ENCODE assay signal across 1 cellular context in genomic region chr12:2812290-2813213, GRCh38.
TF ChIP-seq lines count a peak whose summit lies in the region.

TSS of gene ITFG2 (plus strand) at chr12:2812668. CDS start at chr12:2812761, 93 bp downstream.

TF ChIP-seq in HepG2, 621 proteins besides CTCF, POLR2A, EP300 and RAD21 (continued from another document and continues in another):
- TF ChIP-seq, protein P1, sequence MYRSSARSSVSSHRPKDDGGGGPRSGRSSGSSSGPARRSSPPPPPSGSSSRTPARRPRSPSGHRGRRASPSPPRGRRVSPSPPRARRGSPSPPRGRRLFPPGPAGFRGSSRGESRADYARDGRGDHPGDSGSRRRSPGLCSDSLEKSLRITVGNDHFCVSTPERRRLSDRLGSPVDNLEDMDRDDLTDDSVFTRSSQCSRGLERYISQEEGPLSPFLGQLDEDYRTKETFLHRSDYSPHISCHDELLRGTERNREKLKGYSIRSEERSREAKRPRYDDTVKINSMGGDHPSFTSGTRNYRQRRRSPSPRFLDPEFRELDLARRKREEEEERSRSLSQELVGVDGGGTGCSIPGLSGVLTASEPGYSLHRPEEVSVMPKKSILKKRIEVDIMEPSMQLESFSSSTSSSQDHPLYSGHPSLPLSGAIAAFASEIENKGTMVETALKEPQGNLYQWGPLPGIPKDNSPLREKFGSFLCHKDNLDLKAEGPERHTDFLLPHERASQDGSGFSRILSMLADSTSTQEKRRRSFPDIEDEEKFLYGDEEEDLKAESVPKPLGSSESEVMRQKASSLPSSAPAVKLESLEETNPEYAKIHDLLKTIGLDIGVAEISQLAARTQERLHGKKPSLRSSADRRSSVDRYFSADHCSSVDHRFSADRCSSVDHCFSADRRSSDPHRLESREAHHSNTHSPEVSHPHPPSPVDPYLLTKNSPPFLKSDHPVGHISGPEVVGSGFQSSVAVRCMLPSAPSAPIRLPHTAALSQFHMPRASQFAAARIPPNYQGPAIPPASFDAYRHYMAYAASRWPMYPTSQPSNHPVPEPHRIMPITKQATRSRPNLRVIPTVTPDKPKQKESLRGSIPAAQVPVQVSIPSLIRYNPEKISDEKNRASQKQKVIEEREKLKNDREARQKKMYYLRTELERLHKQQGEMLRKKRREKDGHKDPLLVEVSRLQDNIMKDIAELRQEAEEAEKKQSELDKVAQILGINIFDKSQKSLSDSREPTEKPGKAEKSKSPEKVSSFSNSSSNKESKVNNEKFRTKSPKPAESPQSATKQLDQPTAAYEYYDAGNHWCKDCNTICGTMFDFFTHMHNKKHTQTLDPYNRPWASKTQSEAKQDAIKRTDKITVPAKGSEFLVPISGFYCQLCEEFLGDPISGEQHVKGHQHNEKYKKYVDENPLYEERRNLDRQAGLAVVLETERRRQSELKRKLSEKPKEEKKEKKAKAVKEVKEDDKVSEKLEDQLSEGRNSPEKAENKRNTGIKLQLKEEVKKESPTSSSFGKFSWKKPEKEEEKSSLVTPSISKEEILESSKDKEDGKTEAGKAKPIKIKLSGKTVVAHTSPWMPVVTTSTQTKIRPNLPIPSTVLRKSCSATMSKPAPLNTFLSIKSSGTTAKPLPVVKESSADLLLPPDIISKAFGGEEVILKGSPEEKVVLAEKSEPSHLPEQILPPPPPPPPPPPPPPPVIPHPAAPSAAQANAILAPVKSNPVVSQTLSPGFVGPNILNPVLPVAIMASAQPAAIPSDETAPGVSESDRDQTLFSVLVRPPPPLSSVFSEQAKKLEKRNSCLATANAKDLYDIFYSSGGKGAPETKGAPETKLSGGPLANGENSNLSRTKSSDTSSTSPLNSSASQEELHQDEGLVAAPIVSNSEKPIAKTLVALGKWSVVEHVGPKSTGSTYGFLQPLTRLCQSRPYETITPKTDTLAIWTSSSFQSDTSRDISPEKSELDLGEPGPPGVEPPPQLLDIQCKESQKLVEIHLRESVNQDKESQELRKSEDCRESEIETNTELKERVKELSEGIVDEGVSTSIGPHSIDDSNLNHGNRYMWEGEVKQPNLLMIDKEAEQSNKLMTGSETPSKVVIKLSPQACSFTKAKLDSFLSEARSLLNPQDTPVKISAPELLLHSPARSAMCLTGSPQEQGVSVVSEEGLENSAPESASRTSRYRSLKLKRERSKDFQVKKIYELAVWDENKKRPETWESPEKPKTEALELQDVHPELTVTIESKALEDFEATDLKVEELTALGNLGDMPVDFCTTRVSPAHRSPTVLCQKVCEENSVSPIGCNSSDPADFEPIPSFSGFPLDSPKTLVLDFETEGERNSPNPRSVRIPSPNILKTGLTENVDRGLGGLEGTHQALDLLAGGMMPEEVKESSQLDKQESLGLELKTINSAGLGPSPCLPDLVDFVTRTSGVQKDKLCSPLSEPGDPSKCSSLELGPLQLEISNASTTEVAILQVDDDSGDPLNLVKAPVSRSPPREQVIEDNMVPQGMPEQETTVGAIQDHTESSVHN (CRISPR knock-in tag; IDR thresholded peaks at IDR 0.05), result peak; percentile 80; the same call in 1 of the 2 replicates
- TF ChIP-seq NFYC (CRISPR knock-in tag; IDR thresholded peaks at IDR 0.05) (peak; percentile 90), TOE1 (CRISPR knock-in tag; IDR thresholded peaks at IDR 0.05) (no peak), MED1 (CRISPR knock-in tag; IDR thresholded peaks at IDR 0.05) (peak; percentile 83), SALL2 (CRISPR knock-in tag; IDR thresholded peaks at IDR 0.05) (peak; percentile 96), CEBPG (CRISPR knock-in tag; IDR thresholded peaks at IDR 0.05) (peak; percentile 35), ZNF564 (CRISPR knock-in tag; IDR thresholded peaks at IDR 0.05) (no peak), CENPX (CRISPR knock-in tag; IDR thresholded peaks at IDR 0.05) (no peak), TCF12 (IDR thresholded peaks at IDR 0.05) (no peak), TCF12 (CRISPR knock-in tag; IDR thresholded peaks at IDR 0.05) (no peak; the same call in 1 of the 2 replicates), TEAD3 (CRISPR knock-in tag; optimal IDR thresholded peaks at IDR 0.05; ENCODE audit: borderline replicate concordance) (no peak), EZH2 (conservative IDR thresholded peaks at IDR 0.05; ENCODE audit: low read depth, low read length) (no peak), ZNF616 (CRISPR knock-in tag; IDR thresholded peaks at IDR 0.05; ENCODE audit: low read depth) (peak; percentile 76; the same call in 1 of the 2 replicates), SNRNP70 (IDR thresholded peaks at IDR 0.05; ENCODE audit: low read depth, low read length) (no peak), ADNP (CRISPR knock-in tag; IDR thresholded peaks at IDR 0.05) (no peak), NR1H2 (CRISPR knock-in tag; IDR thresholded peaks at IDR 0.05; ENCODE audit: borderline replicate concordance, low read depth) (no peak), KLF15 (CRISPR knock-in tag; IDR thresholded peaks at IDR 0.05; ENCODE audit: borderline replicate concordance) (0 out of 2 replicates have a peak, but pooled peaks have one; percentile 37), NFKB2 (CRISPR knock-in tag; IDR thresholded peaks at IDR 0.05; ENCODE audit: borderline replicate concordance) (peak; percentile 95; the same call in 1 of the 2 replicates), ZNF337 (CRISPR knock-in tag; IDR thresholded peaks at IDR 0.05; ENCODE audit: borderline replicate concordance, low read depth) (peak; percentile 61; the same call in 1 of the 2 replicates), POGZ (CRISPR knock-in tag; IDR thresholded peaks at IDR 0.05) (peak; percentile 79), ZNF850 (CRISPR knock-in tag; conservative IDR thresholded peaks at IDR 0.05) (no peak), GMEB2 (CRISPR knock-in tag; IDR thresholded peaks at IDR 0.05; ENCODE audit: low read depth) (peak; percentile 86), PAXIP1 (CRISPR knock-in tag; conservative IDR thresholded peaks at IDR 0.05) (peak; percentile 50; the same call in 1 of the 2 replicates), IKZF1 (IDR thresholded peaks at IDR 0.05) (no peak)
- TF ChIP-seq, protein P2, sequence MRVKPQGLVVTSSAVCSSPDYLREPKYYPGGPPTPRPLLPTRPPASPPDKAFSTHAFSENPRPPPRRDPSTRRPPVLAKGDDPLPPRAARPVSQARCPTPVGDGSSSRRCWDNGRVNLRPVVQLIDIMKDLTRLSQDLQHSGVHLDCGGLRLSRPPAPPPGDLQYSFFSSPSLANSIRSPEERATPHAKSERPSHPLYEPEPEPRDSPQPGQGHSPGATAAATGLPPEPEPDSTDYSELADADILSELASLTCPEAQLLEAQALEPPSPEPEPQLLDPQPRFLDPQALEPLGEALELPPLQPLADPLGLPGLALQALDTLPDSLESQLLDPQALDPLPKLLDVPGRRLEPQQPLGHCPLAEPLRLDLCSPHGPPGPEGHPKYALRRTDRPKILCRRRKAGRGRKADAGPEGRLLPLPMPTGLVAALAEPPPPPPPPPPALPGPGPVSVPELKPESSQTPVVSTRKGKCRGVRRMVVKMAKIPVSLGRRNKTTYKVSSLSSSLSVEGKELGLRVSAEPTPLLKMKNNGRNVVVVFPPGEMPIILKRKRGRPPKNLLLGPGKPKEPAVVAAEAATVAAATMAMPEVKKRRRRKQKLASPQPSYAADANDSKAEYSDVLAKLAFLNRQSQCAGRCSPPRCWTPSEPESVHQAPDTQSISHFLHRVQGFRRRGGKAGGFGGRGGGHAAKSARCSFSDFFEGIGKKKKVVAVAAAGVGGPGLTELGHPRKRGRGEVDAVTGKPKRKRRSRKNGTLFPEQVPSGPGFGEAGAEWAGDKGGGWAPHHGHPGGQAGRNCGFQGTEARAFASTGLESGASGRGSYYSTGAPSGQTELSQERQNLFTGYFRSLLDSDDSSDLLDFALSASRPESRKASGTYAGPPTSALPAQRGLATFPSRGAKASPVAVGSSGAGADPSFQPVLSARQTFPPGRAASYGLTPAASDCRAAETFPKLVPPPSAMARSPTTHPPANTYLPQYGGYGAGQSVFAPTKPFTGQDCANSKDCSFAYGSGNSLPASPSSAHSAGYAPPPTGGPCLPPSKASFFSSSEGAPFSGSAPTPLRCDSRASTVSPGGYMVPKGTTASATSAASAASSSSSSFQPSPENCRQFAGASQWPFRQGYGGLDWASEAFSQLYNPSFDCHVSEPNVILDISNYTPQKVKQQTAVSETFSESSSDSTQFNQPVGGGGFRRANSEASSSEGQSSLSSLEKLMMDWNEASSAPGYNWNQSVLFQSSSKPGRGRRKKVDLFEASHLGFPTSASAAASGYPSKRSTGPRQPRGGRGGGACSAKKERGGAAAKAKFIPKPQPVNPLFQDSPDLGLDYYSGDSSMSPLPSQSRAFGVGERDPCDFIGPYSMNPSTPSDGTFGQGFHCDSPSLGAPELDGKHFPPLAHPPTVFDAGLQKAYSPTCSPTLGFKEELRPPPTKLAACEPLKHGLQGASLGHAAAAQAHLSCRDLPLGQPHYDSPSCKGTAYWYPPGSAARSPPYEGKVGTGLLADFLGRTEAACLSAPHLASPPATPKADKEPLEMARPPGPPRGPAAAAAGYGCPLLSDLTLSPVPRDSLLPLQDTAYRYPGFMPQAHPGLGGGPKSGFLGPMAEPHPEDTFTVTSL (CRISPR knock-in tag; IDR thresholded peaks at IDR 0.05; ENCODE audit: borderline replicate concordance), result no peak; the same call in 1 of the 2 replicates
- TF ChIP-seq, protein P3, sequence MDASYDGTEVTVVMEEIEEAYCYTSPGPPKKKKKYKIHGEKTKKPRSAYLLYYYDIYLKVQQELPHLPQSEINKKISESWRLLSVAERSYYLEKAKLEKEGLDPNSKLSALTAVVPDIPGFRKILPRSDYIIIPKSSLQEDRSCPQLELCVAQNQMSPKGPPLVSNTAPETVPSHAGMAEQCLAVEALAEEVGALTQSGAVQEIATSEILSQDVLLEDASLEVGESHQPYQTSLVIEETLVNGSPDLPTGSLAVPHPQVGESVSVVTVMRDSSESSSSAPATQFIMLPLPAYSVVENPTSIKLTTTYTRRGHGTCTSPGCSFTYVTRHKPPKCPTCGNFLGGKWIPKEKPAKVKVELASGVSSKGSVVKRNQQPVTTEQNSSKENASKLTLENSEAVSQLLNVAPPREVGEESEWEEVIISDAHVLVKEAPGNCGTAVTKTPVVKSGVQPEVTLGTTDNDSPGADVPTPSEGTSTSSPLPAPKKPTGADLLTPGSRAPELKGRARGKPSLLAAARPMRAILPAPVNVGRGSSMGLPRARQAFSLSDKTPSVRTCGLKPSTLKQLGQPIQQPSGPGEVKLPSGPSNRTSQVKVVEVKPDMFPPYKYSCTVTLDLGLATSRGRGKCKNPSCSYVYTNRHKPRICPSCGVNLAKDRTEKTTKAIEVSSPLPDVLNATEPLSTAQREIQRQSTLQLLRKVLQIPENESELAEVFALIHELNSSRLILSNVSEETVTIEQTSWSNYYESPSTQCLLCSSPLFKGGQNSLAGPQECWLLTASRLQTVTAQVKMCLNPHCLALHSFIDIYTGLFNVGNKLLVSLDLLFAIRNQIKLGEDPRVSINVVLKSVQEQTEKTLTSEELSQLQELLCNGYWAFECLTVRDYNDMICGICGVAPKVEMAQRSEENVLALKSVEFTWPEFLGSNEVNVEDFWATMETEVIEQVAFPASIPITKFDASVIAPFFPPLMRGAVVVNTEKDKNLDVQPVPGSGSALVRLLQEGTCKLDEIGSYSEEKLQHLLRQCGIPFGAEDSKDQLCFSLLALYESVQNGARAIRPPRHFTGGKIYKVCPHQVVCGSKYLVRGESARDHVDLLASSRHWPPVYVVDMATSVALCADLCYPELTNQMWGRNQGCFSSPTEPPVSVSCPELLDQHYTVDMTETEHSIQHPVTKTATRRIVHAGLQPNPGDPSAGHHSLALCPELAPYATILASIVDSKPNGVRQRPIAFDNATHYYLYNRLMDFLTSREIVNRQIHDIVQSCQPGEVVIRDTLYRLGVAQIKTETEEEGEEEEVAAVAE (CRISPR knock-in tag; IDR thresholded peaks at IDR 0.05; ENCODE audit: borderline replicate concordance), result peak; percentile 82; the same call in 1 of the 2 replicates
- TF ChIP-seq, protein P4, sequence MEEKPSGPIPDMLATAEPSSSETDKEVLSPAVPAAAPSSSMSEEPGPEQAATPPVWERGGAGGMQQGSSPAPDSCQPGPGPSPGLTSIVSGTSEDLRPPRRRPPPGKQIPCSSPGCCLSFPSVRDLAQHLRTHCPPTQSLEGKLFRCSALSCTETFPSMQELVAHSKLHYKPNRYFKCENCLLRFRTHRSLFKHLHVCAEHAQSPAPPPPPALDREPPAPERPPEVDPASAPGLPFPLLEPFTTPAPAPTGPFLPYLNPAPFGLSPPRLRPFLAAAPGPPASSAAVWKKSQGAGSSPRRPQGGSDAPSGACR (CRISPR knock-in tag; IDR thresholded peaks at IDR 0.05), result peak; percentile 77
- TF ChIP-seq, protein P5, sequence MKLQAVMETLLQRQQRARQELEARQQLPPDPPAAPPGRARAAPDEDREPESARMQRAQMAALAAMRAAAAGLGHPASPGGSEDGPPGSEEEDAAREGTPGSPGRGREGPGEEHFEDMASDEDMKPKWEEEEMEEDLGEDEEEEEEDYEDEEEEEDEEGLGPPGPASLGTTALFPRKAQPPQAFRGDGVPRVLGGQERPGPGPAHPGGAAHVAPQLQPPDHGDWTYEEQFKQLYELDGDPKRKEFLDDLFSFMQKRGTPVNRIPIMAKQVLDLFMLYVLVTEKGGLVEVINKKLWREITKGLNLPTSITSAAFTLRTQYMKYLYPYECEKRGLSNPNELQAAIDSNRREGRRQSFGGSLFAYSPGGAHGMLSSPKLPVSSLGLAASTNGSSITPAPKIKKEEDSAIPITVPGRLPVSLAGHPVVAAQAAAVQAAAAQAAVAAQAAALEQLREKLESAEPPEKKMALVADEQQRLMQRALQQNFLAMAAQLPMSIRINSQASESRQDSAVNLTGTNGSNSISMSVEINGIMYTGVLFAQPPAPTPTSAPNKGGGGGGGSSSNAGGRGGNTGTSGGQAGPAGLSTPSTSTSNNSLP (IDR thresholded peaks at IDR 0.05; ENCODE audit: low read depth, low read length), result no peak
